In genomic region chr10:118871244-118871865, GRCh38 we compare ENCODE assay signal across 17 cellular contexts.
DNase-seq lines count a peak whose midpoint lies in the region; ATAC-seq and TF ChIP-seq lines count a peak whose summit lies in the region.
"Had no signal": no experiment of that assay in that cellular context is flagged by ENCODE, and none has a peak within 500 bp of the region (broad histone marks: within the 10 kb centered on the region; RNA-seq: fewer than 3 reads in every experiment).

No MANE protein-coding gene starts in this region.

- peak overlapping the region; percentile 66; the same call in 1 of the 2 replicates for H3K4me3 ChIP-seq in ACC112 (ENCODE audit: low read depth, low read length)
- no peak overlapping the region for H3K4me3 ChIP-seq in choroid plexus epithelial cell (ENCODE audit: low read depth, low read length)
- H3K4me3 ChIP-seq in esophagus squamous epithelium, result no peak overlapping the region
- H3K4me3 ChIP-seq: mucosa of descending colon, SJSA1, upper lobe of right lung had no signal

- H3K9me3 Mint-ChIP-seq in nephron, result peaks cover 10% of the 10 kb centered on the region
- H3K9me3 Mint-ChIP-seq: activated naive CD8-positive, alpha-beta T cell treated with anti-CD3 and anti-CD28 coated beads, Interleukin-2, amount 10 ng/mL, durations not matched to agents 7 days and 5 days; central memory CD8-positive, alpha-beta T cell had no signal

- H3K4me1 ChIP-seq in ACC112 (ENCODE audit: control insufficient read depth, insufficient read depth, low read length, unreplicated experiment) (peaks cover 44% of the 10 kb centered on the region), esophagus squamous epithelium (peaks cover 8 to 17% (median 12%) of the 10 kb centered on the region in 3 donors)

- H3K79me2 ChIP-seq in ACC112 (ENCODE audit: control insufficient read depth, insufficient read depth, low read length, unreplicated experiment), result no peaks in the 10 kb centered on the region

- H3K27me3 Mint-ChIP-seq in nephron (ENCODE audit: low read depth), result peaks cover 6% of the 10 kb centered on the region

- H3K36me3 ChIP-seq in ACC112 (ENCODE audit: insufficient read depth, low read length), result no peaks in the 10 kb centered on the region
- no peaks in the 10 kb centered on the region for H3K36me3 ChIP-seq in esophagus squamous epithelium
- H3K36me3 ChIP-seq: SJSA1, upper lobe of right lung had no signal

- WGBS in esophagus squamous epithelium, 2 donors, result 18 to 29% methylated on average over 2 of the region's 2 CpGs

- no peaks in the 10 kb centered on the region for H3K36me3 Mint-ChIP-seq in nephron (ENCODE audit: low read depth)
- H3K36me3 Mint-ChIP-seq: activated naive CD8-positive, alpha-beta T cell treated with anti-CD3 and anti-CD28 coated beads, Interleukin-2, amount 10 ng/mL, durations not matched to agents 7 days and 5 days had no signal

- H3K4me1 Mint-ChIP-seq in nephron, result peaks cover 36% of the 10 kb centered on the region
- H3K4me1 Mint-ChIP-seq: activated naive CD8-positive, alpha-beta T cell treated with anti-CD3 and anti-CD28 coated beads, Interleukin-2, amount 10 ng/mL, durations not matched to agents 7 days and 5 days; central memory CD8-positive, alpha-beta T cell had no signal

- H2AFZ ChIP-seq in ACC112 (ENCODE audit: low read length, unreplicated experiment), result peak overlapping the region; percentile 63

- no peak for TF ChIP-seq POLR2A in esophagus squamous epithelium (IDR thresholded peaks at IDR 0.05)

- ATAC-seq in GM19324 (IDR thresholded peaks at IDR 0.05; ENCODE audit: low FRiP score, unreplicated experiment) (no peak), HG03520 (IDR thresholded peaks at IDR 0.05; ENCODE audit: unreplicated experiment) (no peak)

- peak; percentile 31 for DNase-seq in LHCN-M2 (ENCODE audit: low read depth)
- DNase-seq in choroid plexus epithelial cell (ENCODE audit: low read depth), result peak; percentile 31
- no peak for DNase-seq in esophagus squamous epithelium (lab: John Stamatoyannopoulos, UW)
- DNase-seq in T-helper 9 cell, result no peak
- DNase-seq: activated naive CD8-positive, alpha-beta T cell treated with anti-CD3 and anti-CD28 coated beads, Interleukin-2, amount 10 ng/mL, durations not matched to agents 7 days and 5 days; COR-L47; mucosa of descending colon; NCI-H1092; retina; stimulated activated naive CD4-positive, alpha-beta T cell treated with Interleukin-2 at 50 U/mL for 16 hours; upper lobe of right lung had no signal

- peaks cover 0 to 3% (median 0%) of the 10 kb centered on the region in 3 donors for H3K9me3 ChIP-seq in esophagus squamous epithelium
- H3K9me3 ChIP-seq: mucosa of descending colon, SJSA1, upper lobe of right lung had no signal

- no peaks in the 10 kb centered on the region for H3K27me3 ChIP-seq in ACC112 (ENCODE audit: insufficient read depth, low read length)
- H3K27me3 ChIP-seq in esophagus squamous epithelium, result no peaks in the 10 kb centered on the region
- H3K27me3 ChIP-seq: upper lobe of right lung had no signal

- H3K4me3 Mint-ChIP-seq in nephron, result no peak overlapping the region
- H3K4me3 Mint-ChIP-seq: activated naive CD8-positive, alpha-beta T cell treated with anti-CD3 and anti-CD28 coated beads, Interleukin-2, amount 10 ng/mL, durations not matched to agents 7 days and 5 days; central memory CD8-positive, alpha-beta T cell had no signal

- TF ChIP-seq CTCF in choroid plexus epithelial cell (conservative IDR thresholded peaks at IDR 0.05; ENCODE audit: low read depth, low read length) (no peak), nephron (IDR thresholded peaks at IDR 0.05; ENCODE audit: unreplicated experiment in 3 of 3) (no peak), esophagus squamous epithelium (IDR thresholded peaks at IDR 0.05) (no peak)

- H3K27ac ChIP-seq in ACC112 (ENCODE audit: low read depth, low read length), result peak overlapping the region; percentile 93
- peak overlapping the region in 2 of 4 donors; percentile 10 to 45 for H3K27ac ChIP-seq in esophagus squamous epithelium
- H3K27ac ChIP-seq: SJSA1, upper lobe of right lung had no signal

- peak overlapping the region; percentile 11 to 76 (median 56) for H3K27ac Mint-ChIP-seq in nephron
- H3K27ac Mint-ChIP-seq: activated naive CD8-positive, alpha-beta T cell treated with anti-CD3 and anti-CD28 coated beads, Interleukin-2, amount 10 ng/mL, durations not matched to agents 7 days and 5 days had no signal

- intact Hi-C loops in esophagus squamous epithelium (cut with DNase I), result no loop called here

Comparison
In these comparisons a context has a peak if more than half of its experiments do, and no peak if none do; other contexts are left out.
1. DNase-seq: peak in LHCN-M2 (single experiment) and choroid plexus epithelial cell (single experiment); none in esophagus squamous epithelium (single experiment) and T-helper 9 cell (single experiment).